Comparison of ENCODE assay signal across 8 cellular contexts in the genomic region with DNA sequence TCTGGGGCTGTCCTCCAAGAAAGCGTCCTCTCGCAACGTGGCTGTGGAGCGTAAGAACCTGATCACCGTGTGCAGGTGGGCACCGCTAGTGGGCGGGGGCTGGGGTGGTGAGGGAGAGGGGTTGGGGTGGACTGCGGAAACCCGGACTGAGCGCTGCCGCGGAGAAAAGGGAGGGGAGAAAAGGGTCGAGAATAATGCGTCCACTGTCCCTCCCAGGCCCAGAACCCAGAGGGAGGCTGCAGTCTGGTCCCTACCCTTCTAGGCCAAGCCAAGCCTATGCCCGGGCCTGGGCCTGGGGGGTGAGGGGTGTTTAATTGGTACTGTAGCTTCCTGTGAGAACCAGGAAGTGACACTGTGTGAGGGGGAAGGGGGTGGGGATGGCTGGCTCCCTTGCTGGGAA. TPM values are rescaled to one million over a fixed set of nuclear protein-coding genes. Genes with fewer than 3 reads are reported as not detected.
DNase-seq lines count a peak whose midpoint lies in the region; ATAC-seq and TF ChIP-seq lines count a peak whose summit lies in the region.

No MANE protein-coding gene starts in this region.

- H3K4me3 Mint-ChIP-seq in endodermal cell = peak overlapping the region; percentile 58

- H3K36me3 Mint-ChIP-seq in endodermal cell (ENCODE audit: low read depth) = no peaks in the 10 kb centered on the region

- DNase-seq in DMS53 treated with DMSO at 0.1 percent for 48 hours (lab: John Stamatoyannopoulos, UW; ENCODE audit: unreplicated experiment) = peak; percentile 30
- peak; percentile 36 for DNase-seq in NCI-H2081 treated with DMSO at 0.1 percent for 48 hours (lab: John Stamatoyannopoulos, UW)
- no peak for DNase-seq in endodermal cell
- DNase-seq in pons (ENCODE audit: low spot score) = peak; percentile 46
- no peak for DNase-seq in activated CD4-positive, CD25-positive, alpha-beta regulatory T cell treated with anti-CD3 and anti-CD28 coated beads, Interleukin-2, amount 50 U/mL, for 72 hours

- no peak overlapping the region for H3K9ac ChIP-seq in endodermal cell (ENCODE audit: extremely low read depth, low read length, poor library complexity, severe bottlenecking)

- H3K27me3 Mint-ChIP-seq in endodermal cell (ENCODE audit: insufficient read depth) = peaks cover 33% of the 10 kb centered on the region

- no peaks in the 10 kb centered on the region for H3K9me3 Mint-ChIP-seq in endodermal cell

- no peak overlapping the region for H3K27ac ChIP-seq in endodermal cell (ENCODE audit: low read depth, low read length)

- H3K4me1 Mint-ChIP-seq in endodermal cell = peaks cover 10% of the 10 kb centered on the region

- no peaks in the 10 kb centered on the region for H3K4me1 ChIP-seq in endodermal cell (ENCODE audit: control insufficient read depth, insufficient read depth, low read length)

- H3K9me3 ChIP-seq in endodermal cell (ENCODE audit: control insufficient read depth, low read length) = no peaks in the 10 kb centered on the region

- peaks cover 4% of the 10 kb centered on the region for H3K27me3 ChIP-seq in endodermal cell (ENCODE audit: control insufficient read depth, insufficient read depth, low read length, poor library complexity, severe bottlenecking)

- peak overlapping the region; percentile 58 for H3K4me3 ChIP-seq in endodermal cell (ENCODE audit: low read length)

- no peaks in the 10 kb centered on the region for H3K36me3 ChIP-seq in endodermal cell (ENCODE audit: control insufficient read depth, insufficient read depth, low read length)

- 11 to 20% methylated on average over 6 to 15 of the region's 15 CpGs for WGBS in endodermal cell (ENCODE audit: insufficient coverage in 1 of 2, insufficient read length in 1 of 2), 2 experiments

- ATAC-seq in GM21423 (IDR thresholded peaks at IDR 0.05; ENCODE audit: unreplicated experiment) (no peak), GM18870 (IDR thresholded peaks at IDR 0.05; ENCODE audit: unreplicated experiment) (no peak), GM19467 (IDR thresholded peaks at IDR 0.05; ENCODE audit: unreplicated experiment) (no peak)

- TF ChIP-seq CTCF in endodermal cell (conservative IDR thresholded peaks at IDR 0.05) = no peak

- H3K27ac Mint-ChIP-seq in endodermal cell = no peak overlapping the region

RNA-seq across cellular contexts. Expression of a gene that starts 0.5 kb away (rescaled TPM):
- 1 to 10 TPM; 1.0 to 2.1 TPM for total RNA-seq in endodermal cell
- 21.7 TPM for polyA plus RNA-seq in endodermal cell (2013, experiment 1 of 2)
- polyA plus RNA-seq in endodermal cell (2013, experiment 2 of 2) = 15.4 TPM

RNA-seq across cellular contexts. Expression of a gene that starts 15.8 kb away (rescaled TPM):
- total RNA-seq in endodermal cell = 100 to 1,000 TPM; 191 to 201 TPM
- polyA plus RNA-seq in endodermal cell (2013, experiment 1 of 2) = 87.4 TPM
- 82.3 TPM for polyA plus RNA-seq in endodermal cell (2013, experiment 2 of 2)

RNA-seq across cellular contexts. Expression of a gene that starts 36.2 kb away (rescaled TPM):
- total RNA-seq in endodermal cell = 100 to 1,000 TPM; 178 to 205 TPM
- polyA plus RNA-seq in endodermal cell (2013, experiment 1 of 2) = 96.8 TPM
- 86.7 TPM for polyA plus RNA-seq in endodermal cell (2013, experiment 2 of 2)

RNA-seq across cellular contexts. Expression of a gene that starts 40.9 kb away (rescaled TPM):
- under 1 TPM in 1 of 2 donors, not detected in 1; 0.04 TPM for total RNA-seq in endodermal cell
- not detected for polyA plus RNA-seq in endodermal cell (2013, experiment 1 of 2)
- 0.04 TPM for polyA plus RNA-seq in endodermal cell (2013, experiment 2 of 2)

RNA-seq across cellular contexts. Expression of a gene that starts 54.8 kb away (rescaled TPM):
- 10 to 100 TPM; 45.7 to 51.9 TPM for total RNA-seq in endodermal cell
- polyA plus RNA-seq in endodermal cell (2013, experiment 1 of 2) = 48.1 TPM
- 43.2 TPM for polyA plus RNA-seq in endodermal cell (2013, experiment 2 of 2)

Comparison
In these comparisons a context has a peak if more than half of its experiments do, and no peak if none do; other contexts are left out.
1. DNase-seq: peak in DMS53 treated with DMSO at 0.1 percent for 48 hours (single experiment), NCI-H2081 treated with DMSO at 0.1 percent for 48 hours (single experiment) and pons (single experiment); none in endodermal cell (single experiment) and activated CD4-positive, CD25-positive, alpha-beta regulatory T cell treated with anti-CD3 and anti-CD28 coated beads, Interleukin-2, amount 50 U/mL, for 72 hours (single experiment).